11 cellular contexts compared by ENCODE assay signal in genomic region chr6:136282906-136283305, GRCh38. TPM values are rescaled to one million over a fixed set of nuclear protein-coding genes. Genes with fewer than 3 reads are reported as not detected.
DNase-seq lines count a peak whose midpoint lies in the region; ATAC-seq and TF ChIP-seq lines count a peak whose summit lies in the region.
"Had no signal": no experiment of that assay in that cellular context is flagged by ENCODE, and none has a peak within 500 bp of the region (broad histone marks: within the 10 kb centered on the region; RNA-seq: fewer than 3 reads in every experiment).

No MANE protein-coding gene starts in this region.

- H3K9me3 ChIP-seq in CD4-positive, CD25-positive, alpha-beta regulatory T cell (ENCODE audit: control insufficient read depth in 2 of 2, low read length in 2 of 2) = no peaks in the 10 kb centered on the region
- H3K9me3 ChIP-seq in right atrium auricular region = no peaks in the 10 kb centered on the region

- peak overlapping the region; percentile 75 for H3K4me3 ChIP-seq in CD4-positive, CD25-positive, alpha-beta regulatory T cell (ENCODE audit: low read depth, low read length)
- H3K4me3 ChIP-seq in right atrium auricular region = no peak overlapping the region

- DNase-seq in CD4-positive, CD25-positive, alpha-beta regulatory T cell = no peak
- DNase-seq in activated CD4-positive, alpha-beta memory T cell treated with anti-CD3 and anti-CD28 coated beads, Interleukin-2, amount 10 ng/mL, durations not matched to agents 7 days and 5 days = no peak
- DNase-seq in memory B cell (ENCODE audit: low spot score in 2 of 2) (no peak), nephron progenitor cell (no peak), right atrium auricular region (ENCODE audit: low spot score) (no peak), occipital lobe (lab: John Stamatoyannopoulos, UW) (no peak)
- DNase-seq: aorta, foreskin melanocyte, retina had no signal

- TF ChIP-seq CTCF in nephron progenitor cell (IDR thresholded peaks at IDR 0.05) (no peak), right atrium auricular region (IDR thresholded peaks at IDR 0.05) (no peak)

- peaks cover 38% of the 10 kb centered on the region for H3K36me3 ChIP-seq in CD4-positive, CD25-positive, alpha-beta regulatory T cell (ENCODE audit: control insufficient read depth, insufficient read depth, low read length)
- peaks cover 23% of the 10 kb centered on the region for H3K36me3 ChIP-seq in right atrium auricular region

- H3K9me3 Mint-ChIP-seq in CD4-positive, CD25-positive, alpha-beta regulatory T cell = no peaks in the 10 kb centered on the region
- no peaks in the 10 kb centered on the region for H3K9me3 Mint-ChIP-seq in activated CD4-positive, alpha-beta memory T cell treated with anti-CD3 and anti-CD28 coated beads, Interleukin-2, amount 10 ng/mL, durations not matched to agents 7 days and 5 days
- H3K9me3 Mint-ChIP-seq in memory B cell = no peaks in the 10 kb centered on the region
- H3K9me3 Mint-ChIP-seq in nephron progenitor cell = no peaks in the 10 kb centered on the region

- no peaks in the 10 kb centered on the region for H3K27me3 ChIP-seq in CD4-positive, CD25-positive, alpha-beta regulatory T cell (ENCODE audit: control insufficient read depth, insufficient read depth, low read length)
- no peaks in the 10 kb centered on the region for H3K27me3 ChIP-seq in right atrium auricular region

- H3K4me1 Mint-ChIP-seq in CD4-positive, CD25-positive, alpha-beta regulatory T cell = peaks cover 61 to 92% (median 72%) of the 10 kb centered on the region in 4 donors
- peaks cover 76% of the 10 kb centered on the region for H3K4me1 Mint-ChIP-seq in activated CD4-positive, alpha-beta memory T cell treated with anti-CD3 and anti-CD28 coated beads, Interleukin-2, amount 10 ng/mL, durations not matched to agents 7 days and 5 days
- H3K4me1 Mint-ChIP-seq in memory B cell = peaks cover 42% of the 10 kb centered on the region
- peaks cover 49% of the 10 kb centered on the region for H3K4me1 Mint-ChIP-seq in nephron progenitor cell

- H3K27ac Mint-ChIP-seq in CD4-positive, CD25-positive, alpha-beta regulatory T cell = peak overlapping the region; percentile 14 to 79 (median 42)
- peak overlapping the region; percentile 35 for H3K27ac Mint-ChIP-seq in activated CD4-positive, alpha-beta memory T cell treated with anti-CD3 and anti-CD28 coated beads, Interleukin-2, amount 10 ng/mL, durations not matched to agents 7 days and 5 days
- H3K27ac Mint-ChIP-seq in memory B cell (peak overlapping the region; percentile 67), nephron progenitor cell (no peak overlapping the region)

- peak overlapping the region; percentile 77 to 92 (median 84) for H3K4me3 Mint-ChIP-seq in CD4-positive, CD25-positive, alpha-beta regulatory T cell
- H3K4me3 Mint-ChIP-seq in activated CD4-positive, alpha-beta memory T cell treated with anti-CD3 and anti-CD28 coated beads, Interleukin-2, amount 10 ng/mL, durations not matched to agents 7 days and 5 days = peak overlapping the region; percentile 43
- H3K4me3 Mint-ChIP-seq in memory B cell (peak overlapping the region; percentile 44), nephron progenitor cell (no peak overlapping the region)

- CTCF ChIA-PET in activated CD4-positive, alpha-beta memory T cell treated with anti-CD3 and anti-CD28 coated beads, Interleukin-2, amount 10 ng/mL, durations not matched to agents 7 days and 5 days (lab: Charles Lee) = interaction anchor here (0.7 to 1.5 kb wide), 2 partner anchors 9 to 50 kb away, joined by 3 to 5 read pairs; no protein-coding TSS in a partner anchor

- H3K27me3 Mint-ChIP-seq in CD4-positive, CD25-positive, alpha-beta regulatory T cell = no peaks in the 10 kb centered on the region
- no peaks in the 10 kb centered on the region for H3K27me3 Mint-ChIP-seq in activated CD4-positive, alpha-beta memory T cell treated with anti-CD3 and anti-CD28 coated beads, Interleukin-2, amount 10 ng/mL, durations not matched to agents 7 days and 5 days
- H3K27me3 Mint-ChIP-seq in memory B cell (no peaks in the 10 kb centered on the region), nephron progenitor cell (ENCODE audit: low read depth, poor library complexity) (no peaks in the 10 kb centered on the region)

- peaks cover 81% of the 10 kb centered on the region for H3K4me1 ChIP-seq in CD4-positive, CD25-positive, alpha-beta regulatory T cell (ENCODE audit: control insufficient read depth, insufficient read depth, low read length, poor library complexity, severe bottlenecking)
- peaks cover 0 to 81% of the 10 kb centered on the region in 2 donors for H3K4me1 ChIP-seq in right atrium auricular region

- peaks cover 42% of the 10 kb centered on the region for H3K36me3 Mint-ChIP-seq in CD4-positive, CD25-positive, alpha-beta regulatory T cell
- peaks cover 58% of the 10 kb centered on the region for H3K36me3 Mint-ChIP-seq in activated CD4-positive, alpha-beta memory T cell treated with anti-CD3 and anti-CD28 coated beads, Interleukin-2, amount 10 ng/mL, durations not matched to agents 7 days and 5 days (ENCODE audit: low read depth)
- H3K36me3 Mint-ChIP-seq in memory B cell (peaks cover 21% of the 10 kb centered on the region), nephron progenitor cell (ENCODE audit: low read depth) (peaks cover 29% of the 10 kb centered on the region)

- POLR2A ChIA-PET in activated CD4-positive, alpha-beta memory T cell treated with anti-CD3 and anti-CD28 coated beads, Interleukin-2, amount 10 ng/mL, durations not matched to agents 7 days and 5 days (lab: Charles Lee) = interaction anchor here (1.1 to 3.9 kb wide), 5 partner anchors 9 to 39 kb away, joined by 3 to 38 read pairs (median 4); partner anchors contain the start of gene MTFR2

- no peak for ATAC-seq in CD4-positive, CD25-positive, alpha-beta regulatory T cell (ENCODE audit: low read depth in 2 of 2)
- ATAC-seq in GM18867 (IDR thresholded peaks at IDR 0.05; ENCODE audit: unreplicated experiment) (peak; percentile 32), memory B cell (ENCODE audit: low read depth) (peak; percentile 24)
- ATAC-seq: Panc1 had no signal

- peak overlapping the region; percentile 28 for H3K27ac ChIP-seq in CD4-positive, CD25-positive, alpha-beta regulatory T cell (ENCODE audit: insufficient read depth, low read length, poor library complexity, severe bottlenecking)
- H3K27ac ChIP-seq in right atrium auricular region = no peak overlapping the region

RNA-seq across cellular contexts. Expression of gene BCLAF1, which starts 6.7 kb away (rescaled TPM):
- total RNA-seq in CD4-positive, CD25-positive, alpha-beta regulatory T cell = 429 TPM
- 100 to 1,000 TPM in 2 of 4 donors, 10 to 100 TPM in 2; 80.5 to 112 (median 97.3) TPM for polyA plus RNA-seq in CD4-positive, CD25-positive, alpha-beta regulatory T cell
- 100 to 1,000 TPM; 128 to 132 TPM for total RNA-seq in activated CD4-positive, alpha-beta memory T cell treated with anti-CD3 and anti-CD28 coated beads, Interleukin-2, amount 10 ng/mL, durations not matched to agents 7 days and 5 days
- total RNA-seq in right atrium auricular region = 10 to 100 TPM; 47.9 to 49.4 TPM
- 221 TPM for total RNA-seq in occipital lobe

RNA-seq across cellular contexts. Expression of gene MTFR2, which starts 32.8 kb away (rescaled TPM):
- 3.7 TPM for total RNA-seq in CD4-positive, CD25-positive, alpha-beta regulatory T cell
- 1 to 10 TPM; 1.0 to 2.0 (median 1.8) TPM for polyA plus RNA-seq in CD4-positive, CD25-positive, alpha-beta regulatory T cell
- total RNA-seq in activated CD4-positive, alpha-beta memory T cell treated with anti-CD3 and anti-CD28 coated beads, Interleukin-2, amount 10 ng/mL, durations not matched to agents 7 days and 5 days = 10 to 100 TPM; 20.4 to 21.4 TPM
- total RNA-seq in right atrium auricular region (under 1 TPM in 1 of 2 donors, not detected in 1; 0.70 TPM), occipital lobe (0.94 TPM)

Comparison
In these comparisons a context has a peak if more than half of its experiments do, and no peak if none do; other contexts are left out.
1. ATAC-seq: peak in GM18867 (single experiment) and memory B cell (single experiment); none in CD4-positive, CD25-positive, alpha-beta regulatory T cell (0 of 2).